ENCODE assay signal across 9 cellular contexts in genomic region chr9:38621434-38622082, GRCh38. TPM values are rescaled to one million over a fixed set of nuclear protein-coding genes. Genes with fewer than 3 reads are reported as not detected.
A peak's percentile ranks its signal among the peaks of the same experiment; 100 is the strongest.
DNase-seq lines count a peak whose midpoint lies in the region; ATAC-seq, FAIRE-seq and TF ChIP-seq lines count a peak whose summit lies in the region.
"Had no signal": no experiment of that assay in that cellular context is flagged by ENCODE, and none has a peak within 500 bp of the region (broad histone marks: within the 10 kb centered on the region; RNA-seq: fewer than 3 reads in every experiment).

No MANE protein-coding gene starts in this region.

- no peaks in the 10 kb centered on the region for H3K36me3 ChIP-seq in body of pancreas (replicated peaks in 1 of 2; ENCODE audit: insufficient read depth in 1 of 2, low read depth in 2 of 2)
- no peaks in the 10 kb centered on the region for H3K36me3 ChIP-seq in HepG2 (replicated peaks in 1 of 2; ENCODE audit: control insufficient read depth in 1 of 2, insufficient read depth in 2 of 2, low read length in 2 of 2)

- peak overlapping the region; percentile 68 to 95 (median 88) for H3K27ac ChIP-seq in body of pancreas
- peak overlapping the region; percentile 77 for H3K27ac ChIP-seq in HepG2 (ENCODE audit: extremely low read length, insufficient read depth, low read length)

- no peaks in the 10 kb centered on the region for H4K20me1 ChIP-seq in HepG2 (ENCODE audit: insufficient read depth, low read length)

- no peak for TF ChIP-seq CTCF in GM12865 (IDR thresholded peaks at IDR 0.05; ENCODE audit: insufficient read depth, low read depth, low read length, missing control alignments)
- TF ChIP-seq CTCF in body of pancreas (IDR thresholded peaks at IDR 0.05) = no peak
- TF ChIP-seq CTCF in HepG2 (CRISPR knock-in tag; IDR thresholded peaks at IDR 0.05) = no peak

- peaks cover 7% of the 10 kb centered on the region for H3K79me2 ChIP-seq in HepG2 (ENCODE audit: insufficient read depth, low read length)

- ATAC-seq in HG02870 (IDR thresholded peaks at IDR 0.05; ENCODE audit: unreplicated experiment) (peak; percentile 24), body of pancreas (peak; percentile 22), HepG2 (peak; percentile 28), HG03108 (IDR thresholded peaks at IDR 0.05; ENCODE audit: unreplicated experiment) (no peak)

- WGBS in body of pancreas, 2 donors = 2% methylated on average over 48 of the region's 50 CpGs; no CpG with 5 or more reads in 1 of the 2 donors
- WGBS in HepG2 (ENCODE audit: low lambda C conversion rate) = 65% methylated on average over 6 of the region's 50 CpGs

- POLR2A ChIA-PET in HepG2 (lab: Yijun Ruan, JAX) = interaction anchor here (1.0 to 1.7 kb wide), 3 partner anchors 20 to 241 kb away, joined by 3 to 4 read pairs (median 3); no protein-coding TSS in a partner anchor

- no peak for TF ChIP-seq RAD21 in HepG2 (CRISPR knock-in tag; IDR thresholded peaks at IDR 0.05)

- no peak for TF ChIP-seq EP300 in HepG2 (IDR thresholded peaks at IDR 0.05; ENCODE audit: low read depth in 2 of 2, low read length in 2 of 2)
- no peak for TF ChIP-seq EP300 in HepG2 (CRISPR knock-in tag; IDR thresholded peaks at IDR 0.05; ENCODE audit: borderline replicate concordance)

- peak overlapping the region; percentile 64; the same call in 1 of the 2 replicates for H3K9ac ChIP-seq in HepG2 (ENCODE audit: insufficient read depth, low read depth, low read length)

- no peak for TF ChIP-seq POLR2A in body of pancreas (IDR thresholded peaks at IDR 0.05)
- TF ChIP-seq POLR2A in HepG2 (IDR thresholded peaks at IDR 0.05; ENCODE audit: insufficient read depth in 1 of 2, low read depth in 2 of 2, low read length in 2 of 2) = no peak

- CTCF ChIA-PET in HepG2 (lab: Yijun Ruan, JAX; ENCODE audit: low intra/inter-chr PET ratio, low total read pairs) = interaction anchor here (1.6 to 1.7 kb wide), 2 partner anchors 20 to 51 kb away, joined by 7 to 11 read pairs; no protein-coding TSS in a partner anchor

- DNase-seq in GM12865 (ENCODE audit: low read depth) = no peak
- peak; percentile 28 for DNase-seq in T follicular helper cell (ENCODE audit: low read depth)
- peak; percentile 44 to 60 (median 47) for DNase-seq in body of pancreas
- DNase-seq in HepG2 (ENCODE audit: low spot score) = peak; percentile 3
- peak in 2 of 3 donors; percentile 9 to 38 for DNase-seq in stimulated activated CD4-positive, alpha-beta T cell treated with anti-CD3 and anti-CD28 coated beads, TNF-alpha, amount 100 ng/mL, for 48 hours (ENCODE audit: low read depth in 3 of 3)
- DNase-seq in GM19240 (ENCODE audit: insufficient read length, low spot score) = no peak

- BruUV-seq in HepG2 (replicated peaks; lab: Mats Ljungman, UMichigan) = no TSS peak

- H3K4me1 ChIP-seq in body of pancreas (peaks cover 28% of the 10 kb centered on the region), HepG2 (ENCODE audit: insufficient read depth, low read length) (no peaks in the 10 kb centered on the region)

- H3K27me3 ChIP-seq in body of pancreas (no peaks in the 10 kb centered on the region), HepG2 (ENCODE audit: control insufficient read depth in 1 of 2, insufficient read depth in 2 of 2, low read length in 2 of 2) (no peaks in the 10 kb centered on the region)

- intact Hi-C loops in body of pancreas (cut with DNase I) = no loop called here
- intact Hi-C loops in HepG2 (cut with micrococcal nuclease; ENCODE audit: unreplicated experiment) = loop anchor here (2.0 to 5.0 kb wide), 2 partner anchors 51 to 189 kb away; no protein-coding TSS in a partner anchor

- FAIRE-seq in HepG2 (lab: Jason Lieb, UNC) = no peak
- FAIRE-seq: islet of Langerhans had no signal

- H3K4me2 ChIP-seq in HepG2 (ENCODE audit: low read depth, low read length) = peak overlapping the region; percentile 80

- in situ Hi-C loops in HepG2 (cut with HindIII; ENCODE audit: extremely low pct_ligation_motif_present, low pct_unique_long_range_greater_than_20kb) = loop anchor here (5.0 kb wide), 1 partner anchor 51 kb away; no protein-coding TSS in a partner anchor

- peak overlapping the region; percentile 50; the same call in 1 of the 2 replicates for H3K4me3 ChIP-seq in GM12865 (ENCODE audit: low read depth, low read length)
- peak overlapping the region; percentile 29 to 62 for H3K4me3 ChIP-seq in body of pancreas
- peak overlapping the region; percentile 68 to 79 (median 70); a peak in 5 of 6 replicates for H3K4me3 ChIP-seq in HepG2 (replicated peaks in 1 of 3; ENCODE audit: insufficient read depth in 1 of 3, low read depth in 2 of 3, low read length in 3 of 3)

- H2AFZ ChIP-seq in HepG2 (ENCODE audit: low read length) = no peak overlapping the region

- H3K9me3 ChIP-seq in body of pancreas (no peaks in the 10 kb centered on the region), HepG2 (ENCODE audit: low read length) (peaks cover 11% of the 10 kb centered on the region)

TF ChIP-seq in HepG2, 621 proteins besides CTCF, POLR2A, EP300 and RAD21 (continues in another document):
- peak; percentile 76; the same call in 1 of the 2 replicates for TF ChIP-seq UBTF (CRISPR knock-in tag; IDR thresholded peaks at IDR 0.05)
- no peak for TF ChIP-seq NFATC3 (CRISPR knock-in tag; IDR thresholded peaks at IDR 0.05)
- TF ChIP-seq HIVEP1 (CRISPR knock-in tag; IDR thresholded peaks at IDR 0.05) = no peak
- no peak for TF ChIP-seq FOXP1 (IDR thresholded peaks at IDR 0.05)
- no peak for TF ChIP-seq FOXP1 (CRISPR knock-in tag; IDR thresholded peaks at IDR 0.05)
- no peak for TF ChIP-seq NAIF1 (CRISPR knock-in tag; IDR thresholded peaks at IDR 0.05; ENCODE audit: borderline replicate concordance)
- no peak for TF ChIP-seq HNRNPH1 (optimal IDR thresholded peaks at IDR 0.05; ENCODE audit: low read depth, low read length)
- peak; percentile 20 for TF ChIP-seq AGO1 (IDR thresholded peaks at IDR 0.05; ENCODE audit: low read depth, low read length, poor library complexity, severe bottlenecking)
- no peak for TF ChIP-seq MIER3 (CRISPR knock-in tag; IDR thresholded peaks at IDR 0.05; ENCODE audit: borderline replicate concordance)

RNA-seq across cellular contexts. Expression of gene ANKRD18A, which starts 1.2 kb away (rescaled TPM):
- total RNA-seq in body of pancreas = 10 to 100 TPM in 1 of 2 donors, 1 to 10 TPM in 1; 6.5 to 23.1 TPM
- 4.3 and 5.9 TPM in 2 replicates for total RNA-seq in HepG2 (2016; rRNA removed; fragmentation: Illumina TruSeq; extraction: Trizol)
- total RNA-seq in HepG2 (2016; cell fraction: cytosol; rRNA removed; fragmentation: Illumina TruSeq; extraction: Trizol; ENCODE audit: low read depth) = 2.6 and 3.4 TPM in 2 replicates
- total RNA-seq in HepG2 (2016; cell fraction: insoluble cytoplasmic fraction; rRNA removed; fragmentation: Illumina TruSeq; extraction: Trizol) = 4.7 and 4.8 TPM in 2 replicates
- 3.3 and 4.8 TPM in 2 replicates for total RNA-seq in HepG2 (2016; cell fraction: membrane; rRNA removed; fragmentation: Illumina TruSeq; extraction: Trizol)
- total RNA-seq in HepG2 (2016; cell fraction: nucleus; rRNA removed; fragmentation: Illumina TruSeq; extraction: Trizol) = 18.3 and 18.4 TPM in 2 replicates
- 7.6 and 7.7 TPM in 2 replicates for polyA plus RNA-seq in HepG2 (2011; rRNA removed)
- polyA plus RNA-seq in HepG2 (2011; cell fraction: cytosol; rRNA removed) = 0.44 and 0.48 TPM in 2 replicates
- polyA plus RNA-seq in HepG2 (2011; cell fraction: nucleus; rRNA removed) = 11.2 and 13.8 TPM in 2 replicates
- 1.5 and 3.2 TPM in 2 replicates for polyA plus RNA-seq in HepG2 (2012)
- polyA plus RNA-seq in HepG2 (2016; cell fraction: cytosol; fragmentation: Illumina TruSeq; extraction: Trizol; ENCODE audit: low read depth) = 0.05 and 0.08 TPM in 2 replicates
- polyA plus RNA-seq in HepG2 (2016; cell fraction: insoluble cytoplasmic fraction; fragmentation: Illumina TruSeq; extraction: Trizol; ENCODE audit: low read depth) = 3.4 and 4.2 TPM in 2 replicates
- polyA plus RNA-seq in HepG2 (2016; cell fraction: membrane; fragmentation: Illumina TruSeq; extraction: Trizol; ENCODE audit: low read depth) = 0.14 and 0.19 TPM in 2 replicates
- 13.6 and 16.1 TPM in 2 replicates for polyA plus RNA-seq in HepG2 (2016; cell fraction: nucleus; fragmentation: Illumina TruSeq; extraction: Trizol; ENCODE audit: insufficient read depth, low read depth)
- 5.3 and 5.4 TPM in 2 replicates for polyA minus RNA-seq in HepG2 (2011; rRNA and poly(A)+ RNA removed; ENCODE audit: low replicate concordance)
- 3.0 and 4.0 TPM in 2 replicates for polyA minus RNA-seq in HepG2 (2011; cell fraction: cytosol; rRNA and poly(A)+ RNA removed)
- 38.9 and 55.6 TPM in 2 replicates for polyA minus RNA-seq in HepG2 (2011; cell fraction: nucleus; rRNA and poly(A)+ RNA removed)

Comparison
In these comparisons a context has a peak if more than half of its experiments do, and no peak if none do; other contexts are left out.
1. DNase-seq: peak in T follicular helper cell (single experiment), body of pancreas (4 of 4), HepG2 (single experiment) and stimulated activated CD4-positive, alpha-beta T cell treated with anti-CD3 and anti-CD28 coated beads, TNF-alpha, amount 100 ng/mL, for 48 hours (2 of 3); none in GM12865 (single experiment) and GM19240 (single experiment).
2. Peak in every context shown above with its lines, with median percentiles within 50 percentile points of each other: H3K4me3 ChIP-seq.